13 cellular contexts compared by ENCODE assay signal in genomic region chr4:73741140-73741749, GRCh38. TPM values are rescaled to one million over a fixed set of nuclear protein-coding genes. Genes with fewer than 3 reads are reported as not detected.
A peak's percentile ranks its signal among the peaks of the same experiment; 100 is the strongest.
DNase-seq lines count a peak whose midpoint lies in the region; TF ChIP-seq lines count a peak whose summit lies in the region.
"Had no signal": no experiment of that assay in that cellular context is flagged by ENCODE, and none has a peak within 500 bp of the region (broad histone marks: within the 10 kb centered on the region; RNA-seq: fewer than 3 reads in every experiment).

No MANE protein-coding gene starts in this region.

- POLR2A ChIA-PET in PC-9 (lab: Charles Lee; ENCODE audit: unreplicated experiment): no interaction called here

- no peaks in the 10 kb centered on the region for H4K20me1 ChIP-seq in GM23248 (ENCODE audit: insufficient read depth)
- H4K20me1 ChIP-seq in PC-9 (ENCODE audit: insufficient read depth): no peaks in the 10 kb centered on the region

- H2AFZ ChIP-seq in ACC112 (ENCODE audit: low read length, unreplicated experiment) (no peak overlapping the region), GM23248 (no peak overlapping the region), PC-9 (no peak overlapping the region)

- H3K4me2 ChIP-seq in GM23248 (ENCODE audit: unreplicated experiment): peak overlapping the region; percentile 25
- peak overlapping the region; percentile 45 for H3K4me2 ChIP-seq in PC-9

- no peaks in the 10 kb centered on the region for H3K9me3 ChIP-seq in GM23248 (ENCODE audit: low read depth)
- no peaks in the 10 kb centered on the region; the same call in none of the 2 replicates for H3K9me3 ChIP-seq in PC-9 (ENCODE audit: insufficient read depth, low read depth)
- H3K9me3 ChIP-seq: mucosa of descending colon, transverse colon had no signal

- H3K27me3 ChIP-seq in ACC112 (ENCODE audit: insufficient read depth, low read length) (no peaks in the 10 kb centered on the region), GM23248 (replicated peaks; ENCODE audit: insufficient read depth) (no peaks in the 10 kb centered on the region), PC-9 (ENCODE audit: insufficient read depth, low read depth) (no peaks in the 10 kb centered on the region)
- H3K27me3 ChIP-seq: heart left ventricle, transverse colon had no signal

- peaks cover 13% of the 10 kb centered on the region for H3K4me1 ChIP-seq in ACC112 (ENCODE audit: control insufficient read depth, insufficient read depth, low read length, unreplicated experiment)
- H3K4me1 ChIP-seq in GM23248 (ENCODE audit: insufficient read depth): peaks cover 20% of the 10 kb centered on the region
- peaks cover 22% of the 10 kb centered on the region for H3K4me1 ChIP-seq in PC-9 (replicated peaks; ENCODE audit: insufficient read depth)

- H3K36me3 ChIP-seq in ACC112 (ENCODE audit: insufficient read depth, low read length) (peaks cover 10% of the 10 kb centered on the region), GM23248 (ENCODE audit: low read depth) (no peaks in the 10 kb centered on the region), PC-9 (ENCODE audit: low read depth) (no peaks in the 10 kb centered on the region)
- H3K36me3 ChIP-seq: heart left ventricle, transverse colon had no signal

- TF ChIP-seq CTCF in PC-9 (conservative IDR thresholded peaks at IDR 0.05) (no peak), fibroblast of pulmonary artery (IDR thresholded peaks at IDR 0.05; ENCODE audit: low read length, missing control alignments) (no peak)

- H3K4me3 ChIP-seq in ACC112 (ENCODE audit: low read depth, low read length) (peak overlapping the region; percentile 57), GM23248 (peak overlapping the region; percentile 22), PC-9 (peak overlapping the region; percentile 24; the same call in 1 of the 2 replicates), fibroblast of pulmonary artery (replicated peaks; ENCODE audit: low read depth, low read length) (peak overlapping the region; percentile 52)
- H3K4me3 ChIP-seq: mucosa of descending colon had no signal

- DNase-seq in GM23248: no peak
- no peak for DNase-seq in PC-9
- no peak for DNase-seq in fibroblast of pulmonary artery (ENCODE audit: low read depth)
- no peak for DNase-seq in UCSD-AML1 (lab: John Stamatoyannopoulos, UW; ENCODE audit: unreplicated experiment)
- no peak for DNase-seq in activated CD8-positive, alpha-beta memory T cell treated with anti-CD3 and anti-CD28 coated beads for 24 hours
- DNase-seq in NCI-H345 (lab: John Stamatoyannopoulos, UW): no peak
- DNase-seq in activated naive CD4-positive, alpha-beta T cell (lab: John Stamatoyannopoulos, UW): no peak
- DNase-seq: activated CD4-positive, CD25-positive, alpha-beta regulatory T cell treated with anti-CD3 and anti-CD28 coated beads, Interleukin-2, amount 50 U/mL, for 72 hours; NK-92 treated with Interleukin-12 subunit alpha and Interleukin-12 subunit beta, amount 100 ng/mL, for 24 hours had no signal

- H3K79me2 ChIP-seq in ACC112 (ENCODE audit: control insufficient read depth, insufficient read depth, low read length, unreplicated experiment) (no peaks in the 10 kb centered on the region), GM23248 (ENCODE audit: insufficient read depth) (no peaks in the 10 kb centered on the region), PC-9 (ENCODE audit: low read depth) (no peaks in the 10 kb centered on the region)

- intact Hi-C loops in PC-9 (cut with micrococcal nuclease; ENCODE audit: unreplicated experiment): loop anchor here (2.0 to 5.0 kb wide), 3 partner anchors 64 to 290 kb away; no protein-coding TSS in a partner anchor

- in situ Hi-C loops in GM23248 (cut with MboI): no loop called here

- 51 to 52% methylated on average over 2 of the region's 2 CpGs for WGBS in GM23248 (ENCODE audit: low coverage in 1 of 2, low lambda C conversion rate in 2 of 2, missing lambda C conversion rate in 2 of 2), 2 experiments

- H3K9me2 ChIP-seq in GM23248 (ENCODE audit: insufficient read depth) (no peaks in the 10 kb centered on the region), PC-9 (ENCODE audit: insufficient read depth) (no peaks in the 10 kb centered on the region)

- CTCF ChIA-PET in PC-9 (lab: Charles Lee): interaction anchor here (1.3 kb wide), 1 partner anchor 127 kb away, joined by 3 read pairs; no protein-coding TSS in a partner anchor

- peak overlapping the region; percentile 83 for H3K27ac ChIP-seq in ACC112 (ENCODE audit: low read depth, low read length)
- H3K27ac ChIP-seq in GM23248: no peak overlapping the region
- H3K27ac ChIP-seq in PC-9: peak overlapping the region; percentile 78

- H3F3A ChIP-seq in GM23248 (ENCODE audit: insufficient read depth): peaks cover 36% of the 10 kb centered on the region
- peaks cover 9% of the 10 kb centered on the region for H3F3A ChIP-seq in PC-9 (ENCODE audit: insufficient read depth, low read depth)

- H3K9ac ChIP-seq in GM23248: no peak overlapping the region

- no TSS peak for BruUV-seq in PC-9 (replicated peaks; lab: Mats Ljungman, UMichigan)

RNA-seq across cellular contexts. Expression of gene CXCL8, which starts 0.9 kb away (rescaled TPM):
- 20.0 TPM in 2 replicates for total RNA-seq in GM23248 (2014; rRNA removed; shearing (Covaris generic))
- 15.5 and 15.9 TPM in 2 replicates for polyA plus RNA-seq in GM23248 (2016; fragmentation: Nextera tagmentation; extraction: Ambion mirVana)
- 0.35 and 0.38 TPM in 2 replicates for total RNA-seq in PC-9 (2021)

Comparison
In these comparisons a context has a peak if more than half of its experiments do, and no peak if none do; other contexts are left out.
1. RNA of gene CXCL8, which starts 0.9 kb away (total RNA-seq): 20.0 TPM in GM23248; 0.35 to 0.38 TPM in PC-9; every median in the first group is over 10 times any median in the second.
2. Peak in every context shown above with its lines, with median percentiles within 50 percentile points of each other: H3K4me3 ChIP-seq.